In the genomic region with DNA sequence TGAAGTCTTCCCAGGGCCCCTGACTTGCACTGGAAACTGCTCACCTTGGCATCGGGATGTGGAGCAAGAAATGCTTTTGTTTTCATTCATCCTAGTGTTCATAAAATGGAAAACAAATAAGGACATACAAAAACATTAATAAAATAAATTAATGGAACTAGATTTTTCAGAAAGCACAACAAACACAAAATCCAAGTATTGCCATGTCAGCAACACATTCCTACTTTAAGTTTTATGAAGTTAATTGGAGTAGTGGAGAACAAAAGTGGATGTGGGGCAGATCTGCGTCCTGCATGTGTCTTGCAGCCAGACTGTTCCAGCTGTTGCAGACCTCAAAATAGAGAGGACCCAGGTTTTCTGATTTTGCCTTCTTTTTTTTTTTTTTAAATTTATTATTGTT, we compare ENCODE assay signal across 8 cellular contexts. TPM values are rescaled to one million over a fixed set of nuclear protein-coding genes. Genes with fewer than 3 reads are reported as not detected.
DNase-seq lines count a peak whose midpoint lies in the region; ATAC-seq and TF ChIP-seq lines count a peak whose summit lies in the region.

No MANE protein-coding gene starts in this region.

- CTCF ChIA-PET in SK-N-SH (lab: Yijun Ruan, JAX) = interaction anchor here (0.6 kb wide), 1 partner anchor 115 kb away, joined by 3 read pairs; no protein-coding TSS in a partner anchor

- H3K4me1 Mint-ChIP-seq in T-helper 17 cell = peaks cover 8% of the 10 kb centered on the region

- H3K79me2 ChIP-seq in SK-N-SH (ENCODE audit: insufficient read depth) = no peaks in the 10 kb centered on the region

- H3K4me3 ChIP-seq in SK-N-SH (ENCODE audit: low read depth in 2 of 2, low read length in 1 of 2) (peak overlapping the region; percentile 57; a peak in 2 of 4 replicates), epithelial cell of esophagus (ENCODE audit: low read length) (peak overlapping the region; percentile 60), rectal smooth muscle tissue (ENCODE audit: low read length) (peak overlapping the region; percentile 47)

- peaks cover 6 to 13% of the 10 kb centered on the region in 2 experiments for H3K36me3 ChIP-seq in SK-N-SH (replicated peaks in 1 of 2; ENCODE audit: control insufficient read depth in 1 of 2, insufficient read depth in 2 of 2, low read length in 1 of 2)
- peaks cover 7% of the 10 kb centered on the region for H3K36me3 ChIP-seq in rectal smooth muscle tissue (ENCODE audit: control insufficient read depth, insufficient read depth, low read length)

- 70% methylated on average over 2 of the region's 2 CpGs for WGBS in SK-N-SH (ENCODE audit: low lambda C conversion rate)

- H3K9me2 ChIP-seq in SK-N-SH = no peaks in the 10 kb centered on the region

- H3K4me1 ChIP-seq in SK-N-SH (ENCODE audit: control insufficient read depth in 1 of 2, insufficient read depth in 2 of 2, low read depth in 1 of 2, low read length in 1 of 2) (peaks cover 0 to 3% of the 10 kb centered on the region in 2 experiments; a peak in 1 of 4 replicates), rectal smooth muscle tissue (ENCODE audit: control insufficient read depth, insufficient read depth, low read length) (no peaks in the 10 kb centered on the region)

- peak overlapping the region; percentile 85 for H3K4me2 ChIP-seq in SK-N-SH

- no peak for TF ChIP-seq RAD21 in SK-N-SH (IDR thresholded peaks at IDR 0.05; ENCODE audit: low read length)

- peak overlapping the region; percentile 85 for H3K4me3 Mint-ChIP-seq in T-helper 17 cell

- H3F3A ChIP-seq in SK-N-SH (replicated peaks; ENCODE audit: insufficient read depth) = peaks cover 10% of the 10 kb centered on the region

- H3K27me3 ChIP-seq in SK-N-SH (ENCODE audit: insufficient read depth) = no peaks in the 10 kb centered on the region
- peaks cover 9% of the 10 kb centered on the region for H3K27me3 ChIP-seq in rectal smooth muscle tissue (ENCODE audit: control insufficient read depth, insufficient read depth, low read length)

- no peak for DNase-seq in SK-N-SH
- no peak for DNase-seq in T-helper 17 cell
- DNase-seq in epithelial cell of esophagus (ENCODE audit: low read depth) = no peak
- no peak for DNase-seq in NCI-H82 (lab: John Stamatoyannopoulos, UW)

- H3K9ac ChIP-seq in SK-N-SH (no peak overlapping the region), rectal smooth muscle tissue (ENCODE audit: low read length) (no peak overlapping the region)

- TF ChIP-seq EP300 in SK-N-SH (IDR thresholded peaks at IDR 0.05; ENCODE audit: borderline replicate concordance in 1 of 2, low read depth in 1 of 2, low read length in 1 of 2) = no peak

- TF ChIP-seq CTCF in SK-N-SH (IDR thresholded peaks at IDR 0.05) (no peak), epithelial cell of esophagus (IDR thresholded peaks at IDR 0.05; ENCODE audit: insufficient read depth, low read depth, low read length, missing control alignments) (no peak)

- H3K27ac Mint-ChIP-seq in T-helper 17 cell = no peak overlapping the region

- no peak overlapping the region for H3K27ac ChIP-seq in SK-N-SH (ENCODE audit: low read depth in 2 of 2, low read length in 1 of 2)
- H3K27ac ChIP-seq in rectal smooth muscle tissue (ENCODE audit: low read depth, low read length) = no peak overlapping the region

- H3K27me3 Mint-ChIP-seq in T-helper 17 cell = peaks cover 9% of the 10 kb centered on the region

- peak overlapping the region; percentile 82; the same call in 1 of the 2 replicates for H2AFZ ChIP-seq in SK-N-SH (ENCODE audit: low read depth)

- H3K36me3 Mint-ChIP-seq in T-helper 17 cell (ENCODE audit: low read depth) = peaks cover 3% of the 10 kb centered on the region

- POLR2A ChIA-PET in SK-N-SH (lab: Yijun Ruan, JAX) = interaction anchor here (0.5 kb wide), 1 partner anchor 85 kb away, joined by 3 read pairs; no protein-coding TSS in a partner anchor

- H3K9me3 ChIP-seq in SK-N-SH (no peaks in the 10 kb centered on the region), T-helper 17 cell (ENCODE audit: control insufficient read depth, low read length, poor library complexity, severe bottlenecking) (no peaks in the 10 kb centered on the region)

- ATAC-seq in SK-N-SH treated with all-trans-retinoic acid at 6 μM for 48 hours (no peak), T-helper 17 cell (no peak), HG03025 (IDR thresholded peaks at IDR 0.05; ENCODE audit: low FRiP score, unreplicated experiment) (no peak), GM21786 (IDR thresholded peaks at IDR 0.05; ENCODE audit: unreplicated experiment) (no peak)

- no peaks in the 10 kb centered on the region for H4K20me1 ChIP-seq in SK-N-SH (ENCODE audit: insufficient read depth)

TF ChIP-seq in SK-N-SH, 30 proteins besides CTCF, POLR2A, EP300 and RAD21 (continues in another document):
- TF ChIP-seq TAF1 (IDR thresholded peaks at IDR 0.05; ENCODE audit: borderline replicate concordance, low read depth, low read length) = no peak
- TF ChIP-seq YY1 (IDR thresholded peaks at IDR 0.05; ENCODE audit: low read depth) = no peak
- TF ChIP-seq, protein P1, sequence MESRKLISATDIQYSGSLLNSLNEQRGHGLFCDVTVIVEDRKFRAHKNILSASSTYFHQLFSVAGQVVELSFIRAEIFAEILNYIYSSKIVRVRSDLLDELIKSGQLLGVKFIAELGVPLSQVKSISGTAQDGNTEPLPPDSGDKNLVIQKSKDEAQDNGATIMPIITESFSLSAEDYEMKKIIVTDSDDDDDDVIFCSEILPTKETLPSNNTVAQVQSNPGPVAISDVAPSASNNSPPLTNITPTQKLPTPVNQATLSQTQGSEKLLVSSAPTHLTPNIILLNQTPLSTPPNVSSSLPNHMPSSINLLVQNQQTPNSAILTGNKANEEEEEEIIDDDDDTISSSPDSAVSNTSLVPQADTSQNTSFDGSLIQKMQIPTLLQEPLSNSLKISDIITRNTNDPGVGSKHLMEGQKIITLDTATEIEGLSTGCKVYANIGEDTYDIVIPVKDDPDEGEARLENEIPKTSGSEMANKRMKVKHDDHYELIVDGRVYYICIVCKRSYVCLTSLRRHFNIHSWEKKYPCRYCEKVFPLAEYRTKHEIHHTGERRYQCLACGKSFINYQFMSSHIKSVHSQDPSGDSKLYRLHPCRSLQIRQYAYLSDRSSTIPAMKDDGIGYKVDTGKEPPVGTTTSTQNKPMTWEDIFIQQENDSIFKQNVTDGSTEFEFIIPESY (IDR thresholded peaks at IDR 0.05; ENCODE audit: borderline replicate concordance, low read depth) = no peak
- TF ChIP-seq, protein P2, sequence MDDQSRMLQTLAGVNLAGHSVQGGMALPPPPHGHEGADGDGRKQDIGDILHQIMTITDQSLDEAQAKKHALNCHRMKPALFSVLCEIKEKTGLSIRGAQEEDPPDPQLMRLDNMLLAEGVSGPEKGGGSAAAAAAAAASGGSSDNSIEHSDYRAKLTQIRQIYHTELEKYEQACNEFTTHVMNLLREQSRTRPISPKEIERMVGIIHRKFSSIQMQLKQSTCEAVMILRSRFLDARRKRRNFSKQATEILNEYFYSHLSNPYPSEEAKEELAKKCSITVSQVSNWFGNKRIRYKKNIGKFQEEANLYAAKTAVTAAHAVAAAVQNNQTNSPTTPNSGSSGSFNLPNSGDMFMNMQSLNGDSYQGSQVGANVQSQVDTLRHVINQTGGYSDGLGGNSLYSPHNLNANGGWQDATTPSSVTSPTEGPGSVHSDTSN (IDR thresholded peaks at IDR 0.05) = no peak

TF ChIP-seq in SK-N-SH treated with all-trans-retinoic acid at 6 μM for 48 hours, 23 proteins besides CTCF, POLR2A, EP300 and RAD21:
- TF ChIP-seq TOX (CRISPR knock-in tag; IDR thresholded peaks at IDR 0.05; ENCODE audit: borderline replicate concordance) (no peak), GLIS3 (CRISPR knock-in tag; IDR thresholded peaks at IDR 0.05) (no peak)
TF ChIP-seq in SK-N-SH treated with all-trans-retinoic acid at 6 μM for 48 hours: peak in this region for 0.

RNA-seq across cellular contexts. Expression of a gene that starts 32.9 kb away (rescaled TPM):
- polyA plus RNA-seq in SK-N-SH (2012; rRNA removed) = 274 and 278 TPM in 2 replicates
- polyA plus RNA-seq in SK-N-SH (2012; cell fraction: cytosol; rRNA removed) = 224 and 249 TPM in 2 replicates
- polyA plus RNA-seq in SK-N-SH (2012; cell fraction: nucleus; rRNA removed) = 250 and 278 TPM in 2 replicates
- total RNA-seq in T-helper 17 cell = 100 to 1,000 TPM in 1 of 2 donors, 10 to 100 TPM in 1; 89.1 to 102 TPM
